27 cellular contexts compared by ENCODE assay signal in genomic region chr16:82993874-82994375, GRCh38.
DNase-seq lines count a peak whose midpoint lies in the region; ATAC-seq and TF ChIP-seq lines count a peak whose summit lies in the region.
"Had no signal": no experiment of that assay in that cellular context is flagged by ENCODE, and none has a peak within 500 bp of the region (broad histone marks: within the 10 kb centered on the region; RNA-seq: fewer than 3 reads in every experiment).

No MANE protein-coding gene starts in this region.

- no peak for ATAC-seq in gastroesophageal sphincter
- ATAC-seq: A549, GM12878, Panc1 had no signal

- H3K4me3 ChIP-seq in SJCRH30 = no peak overlapping the region
- H3K4me3 ChIP-seq in gastroesophageal sphincter = no peak overlapping the region
- H3K4me3 ChIP-seq: A549; BLaER1 treated with 17β-estradiol and CSF1 and Interleukin-3, amounts not matched to agents 10 nM and 100 nM; GM12878; GM23248 had no signal

- H3K4me1 ChIP-seq in SJCRH30 (peaks cover 16% of the 10 kb centered on the region), gastroesophageal sphincter (no peaks in the 10 kb centered on the region)
- H3K4me1 ChIP-seq: A549 had no signal

- H3K9me3 ChIP-seq in SJCRH30 (replicated peaks) (no peaks in the 10 kb centered on the region), gastroesophageal sphincter (no peaks in the 10 kb centered on the region)
- H3K9me3 ChIP-seq: A549, SK-N-SH had no signal

- TF ChIP-seq CTCF in gastroesophageal sphincter (IDR thresholded peaks at IDR 0.05) = no peak

- peak overlapping the region; percentile 96 for H3K27ac ChIP-seq in SJCRH30
- H3K27ac ChIP-seq in gastroesophageal sphincter = no peak overlapping the region
- H3K27ac ChIP-seq: A549; BLaER1 treated with 17β-estradiol and CSF1 and Interleukin-3, amounts not matched to agents 10 nM and 100 nM; GM23248 had no signal

- 78 to 91% methylated on average over 4 of the region's 5 CpGs for WGBS in gastroesophageal sphincter (ENCODE audit: low coverage in 1 of 2), 2 donors

- TF ChIP-seq EP300 in gastroesophageal sphincter (IDR thresholded peaks at IDR 0.05) = no peak

- DNase-seq in LHCN-M2 (ENCODE audit: low read depth) (peak; percentile 69), NCI-H2171 treated with DMSO at 0.1 percent for 48 hours (lab: John Stamatoyannopoulos, UW) (peak; percentile 40), SJCRH30 (peak; percentile 37 to 69), retina (peak; percentile 13), H4 (ENCODE audit: low spot score) (no peak)
- no peak for DNase-seq in activated naive CD4-positive, alpha-beta T cell (lab: John Stamatoyannopoulos, UW)
- DNase-seq: AML-193; CD4-positive, alpha-beta memory T cell; COR-L47; DMS79; EL; GDM1; GM23248; H9; NCI-H1092 treated with DMSO at 0.1 percent for 48 hours; NCI-H1436; NCI-H2029; NCI-H2227 treated with DMSO at 0.1 percent for 48 hours; NCI-H748 treated with DMSO at 0.1 percent for 48 hours; SIG-M5; SK-N-SH; SW 1271 had no signal

- no peaks in the 10 kb centered on the region for H3K27me3 ChIP-seq in SJCRH30
- no peaks in the 10 kb centered on the region for H3K27me3 ChIP-seq in gastroesophageal sphincter

- H3K36me3 ChIP-seq in SJCRH30 (no peaks in the 10 kb centered on the region), gastroesophageal sphincter (no peaks in the 10 kb centered on the region)
- H3K36me3 ChIP-seq: BLaER1 treated with 17β-estradiol and CSF1 and Interleukin-3, amounts not matched to agents 10 nM and 100 nM had no signal

- TF ChIP-seq POLR2A in gastroesophageal sphincter (IDR thresholded peaks at IDR 0.05) = no peak

Comparison
In these comparisons a context has a peak if more than half of its experiments do, and no peak if none do; other contexts are left out.
1. DNase-seq: peak in LHCN-M2 (single experiment), NCI-H2171 treated with DMSO at 0.1 percent for 48 hours (single experiment), SJCRH30 (2 of 2) and retina (single experiment); none in H4 (single experiment) and activated naive CD4-positive, alpha-beta T cell (0 of 4).